Comparison of ENCODE assay signal across 8 cellular contexts in genomic region chr5:14204785-14205321, GRCh38.
DNase-seq lines count a peak whose midpoint lies in the region; ATAC-seq lines count a peak whose summit lies in the region.

No MANE protein-coding gene starts in this region.

- DNase-seq in GF-D8 (lab: John Stamatoyannopoulos, UW) (peak; percentile 81), NCI-H2227 (lab: John Stamatoyannopoulos, UW; ENCODE audit: unreplicated experiment) (peak; percentile 17), dermis blood vessel endothelial cell (peak; percentile 95), mesenteric fat pad (ENCODE audit: low spot score) (no peak), NCI-H524 treated with DMSO at 0.1 percent for 48 hours (lab: John Stamatoyannopoulos, UW) (no peak)

- H3K27me3 ChIP-seq in muscle layer of colon (ENCODE audit: control insufficient read depth in 1 of 2, insufficient read depth in 2 of 2, low read length in 2 of 2), result no peaks in the 10 kb centered on the region

- H3K27ac ChIP-seq in muscle layer of colon (ENCODE audit: low read depth, low read length), result peak overlapping the region; percentile 57

- no peak overlapping the region for H3K9ac ChIP-seq in muscle layer of colon (ENCODE audit: low read length)

- no peaks in the 10 kb centered on the region for H3K36me3 ChIP-seq in muscle layer of colon (ENCODE audit: insufficient read depth, low read length)

- H3K4me1 ChIP-seq in muscle layer of colon (ENCODE audit: insufficient read depth, low read length), result peaks cover 53% of the 10 kb centered on the region

- H3K4me3 ChIP-seq in muscle layer of colon (ENCODE audit: low read depth in 1 of 2, low read length in 2 of 2), result peak overlapping the region; percentile 9 to 12

- no peak for ATAC-seq in HG02610 (IDR thresholded peaks at IDR 0.05; ENCODE audit: unreplicated experiment)
- no peak for ATAC-seq in HG02571 (IDR thresholded peaks at IDR 0.05; ENCODE audit: unreplicated experiment)

- no peaks in the 10 kb centered on the region for H3K9me3 ChIP-seq in muscle layer of colon (ENCODE audit: low read length)

Comparison
In these comparisons a context has a peak if more than half of its experiments do, and no peak if none do; other contexts are left out.
1. DNase-seq: peak in GF-D8 (single experiment), NCI-H2227 (single experiment) and dermis blood vessel endothelial cell (single experiment); none in mesenteric fat pad (single experiment) and NCI-H524 treated with DMSO at 0.1 percent for 48 hours (single experiment).